ENCODE assay signal across 8 cellular contexts in the genomic region with DNA sequence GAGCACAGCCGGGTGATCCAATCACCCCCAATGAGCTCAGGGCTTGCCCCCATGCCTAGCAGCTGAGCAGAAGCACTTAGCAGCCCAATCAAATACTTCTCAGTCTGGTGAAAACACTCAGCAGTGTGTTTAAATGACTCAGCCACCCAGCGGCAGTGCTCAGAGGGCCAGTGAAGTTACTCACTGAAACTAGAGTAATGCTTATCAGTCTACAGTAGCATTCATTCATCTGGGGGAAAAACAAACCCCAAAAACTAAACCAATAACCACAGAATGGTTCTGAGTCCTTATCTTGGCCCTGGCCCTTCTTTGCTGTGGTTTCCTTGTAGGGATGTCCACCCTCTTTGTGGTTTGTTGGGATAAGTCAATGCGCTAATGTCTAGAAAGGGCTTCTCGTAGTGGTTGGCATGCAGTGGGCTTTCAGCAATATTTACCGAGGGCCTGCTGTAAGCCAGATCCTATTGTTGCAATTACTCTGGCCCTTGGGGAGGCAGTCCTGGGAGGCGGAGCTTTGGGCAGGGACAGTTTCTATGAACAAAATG. TPM values are rescaled to one million over a fixed set of nuclear protein-coding genes. Genes with fewer than 3 reads are reported as not detected.
A peak's percentile ranks its signal among the peaks of the same experiment; 100 is the strongest.
DNase-seq lines count a peak whose midpoint lies in the region; ATAC-seq and TF ChIP-seq lines count a peak whose summit lies in the region.

No MANE protein-coding gene starts in this region.

- no peaks in the 10 kb centered on the region for H3K36me3 ChIP-seq in HCT116 (ENCODE audit: control insufficient read depth in 1 of 2, insufficient read depth in 2 of 2, low read length in 2 of 2)
- no peaks in the 10 kb centered on the region for H3K36me3 ChIP-seq in MM.1S (replicated peaks; ENCODE audit: insufficient read depth, low read length)
- no peaks in the 10 kb centered on the region for H3K36me3 ChIP-seq in CD8-positive, alpha-beta memory T cell (ENCODE audit: insufficient read depth, low read length)

- ATAC-seq in HCT116, result peak; percentile 84

- CTCF ChIA-PET in activated naive CD4-positive, alpha-beta T cell treated with anti-CD3 and anti-CD28 coated beads for 36 hours (lab: Charles Lee), result no interaction called here
- CTCF ChIA-PET in HCT116 (lab: Charles Lee), result interaction anchor here (1.8 kb wide), 1 partner anchor 14 kb away, joined by 5 read pairs; no protein-coding TSS in a partner anchor
- CTCF ChIA-PET in CD8-positive, alpha-beta memory T cell (lab: Charles Lee), result no interaction called here

- BruUV-seq in HCT116 (replicated peaks; lab: Mats Ljungman, UMichigan), result no TSS peak

- TF ChIP-seq RAD21 in HCT116 (IDR thresholded peaks at IDR 0.05; ENCODE audit: low read depth), result no peak

- H3K4me1 Mint-ChIP-seq in activated naive CD4-positive, alpha-beta T cell treated with anti-CD3 and anti-CD28 coated beads for 36 hours (ENCODE audit: low read depth), result no peaks in the 10 kb centered on the region
- H3K4me1 Mint-ChIP-seq in CD8-positive, alpha-beta memory T cell, result no peaks in the 10 kb centered on the region

- peak overlapping the region; percentile 78 for H2AFZ ChIP-seq in HCT116 (ENCODE audit: low read depth, low read length, poor library complexity, severe bottlenecking)
- H2AFZ ChIP-seq in MM.1S (ENCODE audit: low read length), result no peak overlapping the region

- TF ChIP-seq CTCF in HCT116 (IDR thresholded peaks at IDR 0.05 in 2 of 3, conservative IDR thresholded peaks at IDR 0.05 in 1 of 3; ENCODE audit: borderline replicate concordance in 1 of 3, insufficient read depth in 1 of 3, low read depth in 2 of 3, low read length in 2 of 3) (no peak), MM.1S (IDR thresholded peaks at IDR 0.05; ENCODE audit: low read length) (peak; percentile 21; the same call in 1 of the 2 replicates)

- H3K79me2 ChIP-seq in HCT116 (ENCODE audit: insufficient read depth, low read length) (no peaks in the 10 kb centered on the region), MM.1S (ENCODE audit: low read length) (no peaks in the 10 kb centered on the region)

- H3K27ac ChIP-seq in HCT116 (ENCODE audit: low read depth, low read length) (no peak overlapping the region), MM.1S (ENCODE audit: low read length) (no peak overlapping the region), epithelial cell of prostate (peak overlapping the region; percentile 56)
- no peak overlapping the region for H3K27ac ChIP-seq in CD8-positive, alpha-beta memory T cell (ENCODE audit: low read depth, low read length)

- H4K20me1 ChIP-seq in HCT116 (ENCODE audit: insufficient read depth) (no peaks in the 10 kb centered on the region), MM.1S (ENCODE audit: insufficient read depth, low read length) (no peaks in the 10 kb centered on the region)

- H3K9me2 ChIP-seq in HCT116 (ENCODE audit: insufficient read depth), result no peaks in the 10 kb centered on the region
- H3K9me2 ChIP-seq in MM.1S (replicated peaks; ENCODE audit: insufficient read depth, low read length), result no peaks in the 10 kb centered on the region

- peak; percentile 55 for DNase-seq in activated naive CD4-positive, alpha-beta T cell treated with anti-CD3 and anti-CD28 coated beads for 36 hours
- DNase-seq in activated naive CD4-positive, alpha-beta T cell (lab: John Stamatoyannopoulos, UW), result no peak
- DNase-seq in HCT116 (ENCODE audit: low read depth, low spot score) (no peak), MM.1S (peak; percentile 77), epithelial cell of prostate (ENCODE audit: low read depth, low spot score) (peak; percentile 31), HT-29 (ENCODE audit: low spot score) (no peak), NCI-H2196 treated with DMSO at 0.1 percent for 48 hours (lab: John Stamatoyannopoulos, UW; ENCODE audit: unreplicated experiment) (no peak)
- no peak for DNase-seq in CD8-positive, alpha-beta memory T cell

- H3K36me3 Mint-ChIP-seq in activated naive CD4-positive, alpha-beta T cell treated with anti-CD3 and anti-CD28 coated beads for 36 hours (ENCODE audit: low read depth), result no peaks in the 10 kb centered on the region
- no peaks in the 10 kb centered on the region for H3K36me3 Mint-ChIP-seq in CD8-positive, alpha-beta memory T cell

- no peaks in the 10 kb centered on the region for H3K9me3 ChIP-seq in HCT116 (ENCODE audit: control insufficient read depth in 1 of 2, insufficient read depth in 1 of 2, low read depth in 1 of 2, low read length in 2 of 2)
- no peaks in the 10 kb centered on the region for H3K9me3 ChIP-seq in MM.1S (replicated peaks; ENCODE audit: insufficient read depth, low read length)
- no peaks in the 10 kb centered on the region for H3K9me3 ChIP-seq in CD8-positive, alpha-beta memory T cell (ENCODE audit: low read length)

- 0 out of 2 replicates have a peak, but pooled peaks cover 6% of the 10 kb centered on the region for H3F3A ChIP-seq in MM.1S (ENCODE audit: insufficient read depth, low read length)

- H3K4me1 ChIP-seq in HCT116 (ENCODE audit: control insufficient read depth in 1 of 2, insufficient read depth in 2 of 2, low read length in 2 of 2) (peaks cover 0 to 7% of the 10 kb centered on the region in 2 experiments; a peak in 2 of 4 replicates), MM.1S (ENCODE audit: low read length) (0 out of 2 replicates have a peak, but pooled peaks cover 5% of the 10 kb centered on the region)
- no peaks in the 10 kb centered on the region for H3K4me1 ChIP-seq in CD8-positive, alpha-beta memory T cell (ENCODE audit: insufficient read depth, low read length)

- no peak overlapping the region for H3K4me3 ChIP-seq in HCT116 (replicated peaks in 1 of 2; ENCODE audit: low read depth in 1 of 2, low read length in 2 of 2)
- no peak overlapping the region for H3K4me3 ChIP-seq in MM.1S (ENCODE audit: low read length)
- no peak overlapping the region for H3K4me3 ChIP-seq in CD8-positive, alpha-beta memory T cell (ENCODE audit: low read length)

- H3K4me2 ChIP-seq in HCT116 (ENCODE audit: low read length) (peak overlapping the region; percentile 21; the same call in 1 of the 2 replicates), MM.1S (ENCODE audit: low read depth, low read length) (0 out of 2 replicates have a peak overlapping the region, but pooled peaks have one; percentile 1)

- H3K27ac Mint-ChIP-seq in activated naive CD4-positive, alpha-beta T cell treated with anti-CD3 and anti-CD28 coated beads for 36 hours, result no peak overlapping the region
- no peak overlapping the region for H3K27ac Mint-ChIP-seq in CD8-positive, alpha-beta memory T cell

- TF ChIP-seq POLR2A in HCT116 (IDR thresholded peaks at IDR 0.05; ENCODE audit: borderline replicate concordance, extremely low read depth, insufficient read depth, insufficient read length), result no peak

- H3K9ac ChIP-seq in HCT116 (ENCODE audit: low read length), result no peak overlapping the region
- no peak overlapping the region for H3K9ac ChIP-seq in MM.1S (ENCODE audit: low read length)

- no peaks in the 10 kb centered on the region for H3K27me3 ChIP-seq in HCT116 (ENCODE audit: insufficient read depth, low read length)
- peaks cover 46% of the 10 kb centered on the region for H3K27me3 ChIP-seq in MM.1S (replicated peaks; ENCODE audit: insufficient read depth, low read length)
- H3K27me3 ChIP-seq in CD8-positive, alpha-beta memory T cell (ENCODE audit: insufficient read depth, low read length, poor library complexity, severe bottlenecking), result peaks cover 4% of the 10 kb centered on the region

- H3K4me3 Mint-ChIP-seq in activated naive CD4-positive, alpha-beta T cell treated with anti-CD3 and anti-CD28 coated beads for 36 hours, result no peak overlapping the region
- no peak overlapping the region for H3K4me3 Mint-ChIP-seq in CD8-positive, alpha-beta memory T cell

- RAD21 ChIA-PET in HCT116 (lab: Charles Lee; ENCODE audit: low non-redundant PET in 1 of 2, low total read pairs in 2 of 2, uncharacterized antibody in 2 of 2, unreplicated experiment in 2 of 2), result interaction anchor here in 1 of 2 experiments (0.6 kb wide), 1 partner anchor 270 kb away, joined by 3 read pairs; no protein-coding TSS in a partner anchor

- H3K27me3 Mint-ChIP-seq in activated naive CD4-positive, alpha-beta T cell treated with anti-CD3 and anti-CD28 coated beads for 36 hours (ENCODE audit: low read depth), result peaks cover 45% of the 10 kb centered on the region
- peaks cover 28 to 66% of the 10 kb centered on the region in 2 donors for H3K27me3 Mint-ChIP-seq in CD8-positive, alpha-beta memory T cell

- POLR2A ChIA-PET in HCT116 (lab: Charles Lee), result no interaction called here
- POLR2A ChIA-PET in CD8-positive, alpha-beta memory T cell (lab: Charles Lee), result no interaction called here

- intact Hi-C loops in activated naive CD4-positive, alpha-beta T cell treated with anti-CD3 and anti-CD28 coated beads for 36 hours (cut with micrococcal nuclease), result no loop called here
- intact Hi-C loops in HCT116 (cut with micrococcal nuclease), result no loop called here

- H3K9me3 Mint-ChIP-seq in activated naive CD4-positive, alpha-beta T cell treated with anti-CD3 and anti-CD28 coated beads for 36 hours, result no peaks in the 10 kb centered on the region
- no peaks in the 10 kb centered on the region for H3K9me3 Mint-ChIP-seq in CD8-positive, alpha-beta memory T cell

TF ChIP-seq in HCT116, 20 proteins besides CTCF, POLR2A, EP300 and RAD21 (continues in another document):
- TF ChIP-seq, protein P1, sequence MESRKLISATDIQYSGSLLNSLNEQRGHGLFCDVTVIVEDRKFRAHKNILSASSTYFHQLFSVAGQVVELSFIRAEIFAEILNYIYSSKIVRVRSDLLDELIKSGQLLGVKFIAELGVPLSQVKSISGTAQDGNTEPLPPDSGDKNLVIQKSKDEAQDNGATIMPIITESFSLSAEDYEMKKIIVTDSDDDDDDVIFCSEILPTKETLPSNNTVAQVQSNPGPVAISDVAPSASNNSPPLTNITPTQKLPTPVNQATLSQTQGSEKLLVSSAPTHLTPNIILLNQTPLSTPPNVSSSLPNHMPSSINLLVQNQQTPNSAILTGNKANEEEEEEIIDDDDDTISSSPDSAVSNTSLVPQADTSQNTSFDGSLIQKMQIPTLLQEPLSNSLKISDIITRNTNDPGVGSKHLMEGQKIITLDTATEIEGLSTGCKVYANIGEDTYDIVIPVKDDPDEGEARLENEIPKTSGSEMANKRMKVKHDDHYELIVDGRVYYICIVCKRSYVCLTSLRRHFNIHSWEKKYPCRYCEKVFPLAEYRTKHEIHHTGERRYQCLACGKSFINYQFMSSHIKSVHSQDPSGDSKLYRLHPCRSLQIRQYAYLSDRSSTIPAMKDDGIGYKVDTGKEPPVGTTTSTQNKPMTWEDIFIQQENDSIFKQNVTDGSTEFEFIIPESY (IDR thresholded peaks at IDR 0.05; ENCODE audit: extremely low read depth, insufficient replicate concordance, low read length), result no peak
- TF ChIP-seq CEBPB (IDR thresholded peaks at IDR 0.05; ENCODE audit: low read depth), result no peak
- no peak for TF ChIP-seq ZFX (IDR thresholded peaks at IDR 0.05)
- TF ChIP-seq EZH2phosphoT487 (IDR thresholded peaks at IDR 0.05; ENCODE audit: borderline replicate concordance), result no peak
- TF ChIP-seq POLR2AphosphoS5 (IDR thresholded peaks at IDR 0.05; ENCODE audit: low read depth, low read length), result no peak
- TF ChIP-seq ZNF274 (IDR thresholded peaks at IDR 0.05; ENCODE audit: low read depth, low read length), result no peak

RNA-seq across cellular contexts. Expression of gene LHX2, which starts 43.2 kb away (rescaled TPM):
- total RNA-seq in activated naive CD4-positive, alpha-beta T cell treated with anti-CD3 and anti-CD28 coated beads for 36 hours, result not detected
- 10.2 TPM for total RNA-seq in HCT116 (2021; ENCODE audit: unreplicated experiment)
- polyA plus RNA-seq in HCT116 (2012), result 7.7 and 9.7 TPM in 2 replicates
- total RNA-seq in HT-29 (2014; rRNA removed; shearing (Covaris generic)), result not detected in 2 replicates
- total RNA-seq in CD8-positive, alpha-beta memory T cell, result not detected
- not detected for polyA plus RNA-seq in CD8-positive, alpha-beta memory T cell

Comparison
In these comparisons a context has a peak if more than half of its experiments do, and no peak if none do; other contexts are left out.
1. DNase-seq: peak in activated naive CD4-positive, alpha-beta T cell treated with anti-CD3 and anti-CD28 coated beads for 36 hours (single experiment), MM.1S (single experiment) and epithelial cell of prostate (single experiment); none in activated naive CD4-positive, alpha-beta T cell (0 of 4), HCT116 (single experiment), HT-29 (single experiment), NCI-H2196 treated with DMSO at 0.1 percent for 48 hours (single experiment) and CD8-positive, alpha-beta memory T cell (0 of 5).